18 cellular contexts compared by ENCODE assay signal in the genomic region with DNA sequence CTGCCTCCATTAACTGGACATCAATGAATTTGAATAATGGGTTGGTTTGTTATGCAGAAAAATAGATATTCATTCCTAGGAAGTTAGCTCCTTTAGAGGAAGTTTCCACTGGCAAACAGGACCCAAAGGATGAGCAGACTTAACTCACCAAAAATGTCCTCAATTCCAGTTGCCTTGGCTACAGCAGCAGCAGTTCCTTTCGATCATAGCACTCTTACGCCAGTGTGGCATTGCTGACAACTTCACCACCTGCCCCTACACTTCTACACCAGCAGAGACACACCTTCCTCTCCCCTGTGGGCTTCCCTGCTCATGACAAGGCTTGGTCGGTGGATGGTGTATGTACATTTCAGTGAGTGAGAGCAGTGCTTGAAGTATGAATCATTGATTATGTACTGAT.
"Had no signal": no experiment of that assay in that cellular context is flagged by ENCODE, and none has a peak within 500 bp of the region (broad histone marks: within the 10 kb centered on the region; RNA-seq: fewer than 3 reads in every experiment).

No MANE protein-coding gene starts in this region.

- ATAC-seq: left lobe of liver; psoas muscle; right cardiac atrium; stimulated activated effector memory CD8-positive, alpha-beta T cell treated with anti-CD3 and anti-CD28 coated beads, Interleukin-12 subunit alpha, Interleukin-12 subunit beta, amount 100 ng/mL, for 72 hours had no signal

- H3K9me3 ChIP-seq: psoas muscle, stomach, thoracic aorta had no signal

- H3K4me3 ChIP-seq: psoas muscle, stomach, thoracic aorta had no signal

- H3K27me3 ChIP-seq: stomach had no signal

- DNase-seq: activated CD4-positive, alpha-beta T cell treated with anti-CD3 and anti-CD28 coated beads for 1 hour; activated CD8-positive, alpha-beta memory T cell treated with anti-CD3 and anti-CD28 coated beads for 24 hours; activated CD8-positive, alpha-beta memory T cell treated with anti-CD3 and anti-CD28 coated beads, Interleukin-2, amount 50 U/mL, for 48 hours; activated effector memory CD4-positive, alpha-beta T cell treated with Interleukin-2 at 50 U/mL for 16 hours; activated T-cell treated with anti-CD3 and anti-CD28 coated beads, Interleukin-2, amount 50 U/mL, for 48 hours; effector memory CD4-positive, alpha-beta T cell; nephron progenitor cell; psoas muscle; small intestine; stimulated activated CD4-positive, alpha-beta T cell treated with anti-CD3 and anti-CD28 coated beads, Interleukin-4, amount 100 ng/mL, for 24 hours; stomach; SW 1271; T-helper 2 cell; WERI-Rb-1 had no signal

- H3K27ac ChIP-seq: thoracic aorta, WERI-Rb-1 had no signal

- H3K36me3 ChIP-seq: stomach, thoracic aorta, WERI-Rb-1 had no signal
